8 cellular contexts compared by ENCODE assay signal in the genomic region with DNA sequence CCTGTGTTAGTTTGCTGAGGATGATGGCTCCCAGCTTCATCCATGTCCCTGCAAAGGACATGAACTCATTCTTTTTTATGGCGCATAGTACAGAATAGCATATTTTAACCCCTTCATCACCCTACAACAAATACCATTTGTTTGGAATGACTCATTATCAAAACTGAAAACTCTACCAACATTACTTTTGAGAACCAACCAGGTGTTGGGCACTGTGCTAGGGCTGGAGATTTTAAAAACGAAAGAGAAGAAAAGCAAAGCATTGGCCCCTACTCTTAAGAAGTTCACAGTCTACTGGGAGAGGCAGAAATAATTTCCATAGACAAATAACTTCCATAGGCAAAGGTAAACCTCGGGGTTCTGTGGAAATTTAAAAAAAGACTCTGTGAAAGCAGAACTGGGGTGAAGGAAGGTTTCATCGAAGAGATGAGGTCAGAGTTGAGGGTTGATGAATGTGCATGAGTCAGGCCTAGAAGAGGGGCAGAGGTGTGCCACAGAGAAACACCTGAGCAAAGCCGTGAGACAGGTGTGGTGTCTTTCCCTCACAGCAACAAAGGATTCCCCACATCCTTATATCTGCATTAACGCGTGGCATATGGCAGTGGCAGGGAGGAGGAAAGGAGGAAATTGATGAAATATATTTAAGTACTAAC. TPM values are rescaled to one million over a fixed set of nuclear protein-coding genes. Genes with fewer than 3 reads are reported as not detected.
DNase-seq lines count a peak whose midpoint lies in the region; ATAC-seq and TF ChIP-seq lines count a peak whose summit lies in the region.
"Had no signal": no experiment of that assay in that cellular context is flagged by ENCODE, and none has a peak within 500 bp of the region (broad histone marks: within the 10 kb centered on the region; RNA-seq: fewer than 3 reads in every experiment).

No MANE protein-coding gene starts in this region.

- H3K4me1 ChIP-seq in RWPE2 (ENCODE audit: insufficient read depth, poor library complexity, severe bottlenecking), result peaks cover 35% of the 10 kb centered on the region
- H3K4me1 ChIP-seq in skeletal muscle satellite cell (ENCODE audit: control insufficient read depth, insufficient read depth, low read length), result peaks cover 21% of the 10 kb centered on the region
- no peaks in the 10 kb centered on the region for H3K4me1 ChIP-seq in effector memory CD4-positive, alpha-beta T cell (ENCODE audit: control insufficient read depth, insufficient read depth, low read length, poor library complexity, severe bottlenecking)

- no peaks in the 10 kb centered on the region for H3K27me3 Mint-ChIP-seq in activated CD8-positive, alpha-beta memory T cell treated with anti-CD3 and anti-CD28 coated beads, Interleukin-2, amount 10 ng/mL, durations not matched to agents 7 days and 5 days

- no peaks in the 10 kb centered on the region for H3K9me3 Mint-ChIP-seq in activated CD8-positive, alpha-beta memory T cell treated with anti-CD3 and anti-CD28 coated beads, Interleukin-2, amount 10 ng/mL, durations not matched to agents 7 days and 5 days (ENCODE audit: low read depth)
- H3K9me3 Mint-ChIP-seq: IgD-negative memory B cell had no signal

- CTCF ChIA-PET in activated CD8-positive, alpha-beta memory T cell treated with anti-CD3 and anti-CD28 coated beads, Interleukin-2, amount 10 ng/mL, durations not matched to agents 7 days and 5 days (lab: Charles Lee), result no interaction called here

- H3K36me3 Mint-ChIP-seq in activated CD8-positive, alpha-beta memory T cell treated with anti-CD3 and anti-CD28 coated beads, Interleukin-2, amount 10 ng/mL, durations not matched to agents 7 days and 5 days, result peaks cover 3% of the 10 kb centered on the region
- H3K36me3 Mint-ChIP-seq: IgD-negative memory B cell had no signal

- ATAC-seq in GM18909 (IDR thresholded peaks at IDR 0.05; ENCODE audit: poor library complexity, unreplicated experiment) (peak; percentile 52), RWPE2 (ENCODE audit: low read depth) (peak; percentile 73), HG02571 (IDR thresholded peaks at IDR 0.05; ENCODE audit: unreplicated experiment) (no peak)
- no peak for ATAC-seq in activated CD8-positive, alpha-beta memory T cell treated with anti-CD3 and anti-CD28 coated beads, Interleukin-2, amount 10 ng/mL, durations not matched to agents 7 days and 5 days

- H3K27me3 ChIP-seq in RWPE2 (ENCODE audit: insufficient read depth, poor library complexity, severe bottlenecking) (no peaks in the 10 kb centered on the region), skeletal muscle satellite cell (ENCODE audit: control insufficient read depth, insufficient read depth, low read length) (no peaks in the 10 kb centered on the region)
- H3K27me3 ChIP-seq in effector memory CD4-positive, alpha-beta T cell (replicated peaks; ENCODE audit: control insufficient read depth, insufficient read depth, low read length, poor library complexity, severe bottlenecking), result no peaks in the 10 kb centered on the region

- H3K4me3 ChIP-seq in RWPE2 (ENCODE audit: severe bottlenecking) (no peak overlapping the region), skeletal muscle satellite cell (ENCODE audit: low read length) (no peak overlapping the region)
- no peak overlapping the region for H3K4me3 ChIP-seq in effector memory CD4-positive, alpha-beta T cell (ENCODE audit: insufficient read depth, low read depth, low read length, poor library complexity, severe bottlenecking)

- H3K27ac Mint-ChIP-seq in activated CD8-positive, alpha-beta memory T cell treated with anti-CD3 and anti-CD28 coated beads, Interleukin-2, amount 10 ng/mL, durations not matched to agents 7 days and 5 days, result no peak overlapping the region
- H3K27ac Mint-ChIP-seq: IgD-negative memory B cell had no signal

- peak overlapping the region; percentile 12 for H3K4me2 ChIP-seq in skeletal muscle satellite cell (ENCODE audit: low read length)

- no peak for TF ChIP-seq CTCF in RWPE2 (IDR thresholded peaks at IDR 0.05; ENCODE audit: poor library complexity, severe bottlenecking)

- DNase-seq in LHCN-M2 (ENCODE audit: low read depth) (peak; percentile 28), RWPE2 (ENCODE audit: low spot score) (no peak)
- no peak for DNase-seq in effector memory CD4-positive, alpha-beta T cell
- no peak for DNase-seq in activated CD8-positive, alpha-beta memory T cell treated with anti-CD3 and anti-CD28 coated beads, Interleukin-2, amount 10 ng/mL, durations not matched to agents 7 days and 5 days

- H3K9me3 ChIP-seq in RWPE2 (ENCODE audit: severe bottlenecking) (no peaks in the 10 kb centered on the region), skeletal muscle satellite cell (replicated peaks; ENCODE audit: low read length) (no peaks in the 10 kb centered on the region)
- no peaks in the 10 kb centered on the region for H3K9me3 ChIP-seq in effector memory CD4-positive, alpha-beta T cell (ENCODE audit: control insufficient read depth, low read length)

- H3K36me3 ChIP-seq in RWPE2 (ENCODE audit: low read depth) (no peaks in the 10 kb centered on the region), skeletal muscle satellite cell (ENCODE audit: insufficient read depth, low read length) (no peaks in the 10 kb centered on the region)
- peaks cover 2% of the 10 kb centered on the region for H3K36me3 ChIP-seq in effector memory CD4-positive, alpha-beta T cell (ENCODE audit: control insufficient read depth, insufficient read depth, low read length)

- H3K9ac ChIP-seq in skeletal muscle satellite cell (ENCODE audit: low read depth, low read length), result no peak overlapping the region

- peak overlapping the region; percentile 73 for H3K27ac ChIP-seq in RWPE2 (ENCODE audit: poor library complexity, severe bottlenecking)
- no peak overlapping the region for H3K27ac ChIP-seq in effector memory CD4-positive, alpha-beta T cell (ENCODE audit: insufficient read depth, low read length, poor library complexity, severe bottlenecking)

- H3K4me1 Mint-ChIP-seq in activated CD8-positive, alpha-beta memory T cell treated with anti-CD3 and anti-CD28 coated beads, Interleukin-2, amount 10 ng/mL, durations not matched to agents 7 days and 5 days, result peaks cover 13% of the 10 kb centered on the region

- no peak overlapping the region for H3K4me3 Mint-ChIP-seq in activated CD8-positive, alpha-beta memory T cell treated with anti-CD3 and anti-CD28 coated beads, Interleukin-2, amount 10 ng/mL, durations not matched to agents 7 days and 5 days
- H3K4me3 Mint-ChIP-seq: IgD-negative memory B cell had no signal

RNA-seq across cellular contexts. Expression of a gene that starts 51.0 kb away (rescaled TPM):
- 0.13 and 0.23 TPM in 2 replicates for total RNA-seq in LHCN-M2 (2014; rRNA removed)
- 0.41 TPM for polyA plus RNA-seq in LHCN-M2 (2012)
- 0.44 and 0.51 TPM in 2 replicates for total RNA-seq in skeletal muscle satellite cell (2012; rRNA removed)
- total RNA-seq in activated CD8-positive, alpha-beta memory T cell treated with anti-CD3 and anti-CD28 coated beads, Interleukin-2, amount 10 ng/mL, durations not matched to agents 7 days and 5 days, result 10 to 100 TPM in 1 of 2 experiments, 1 to 10 TPM in 1; 6.0 to 11.4 TPM

Comparison
In these comparisons a context has a peak if more than half of its experiments do, and no peak if none do; other contexts are left out.
1. ATAC-seq: peak in GM18909 (single experiment) and RWPE2 (single experiment); none in HG02571 (single experiment) and activated CD8-positive, alpha-beta memory T cell treated with anti-CD3 and anti-CD28 coated beads, Interleukin-2, amount 10 ng/mL, durations not matched to agents 7 days and 5 days (single experiment).